ENCODE assay signal across 8 cellular contexts in genomic region chr1:197331565-197331964, GRCh38.
"Had no signal": no experiment of that assay in that cellular context is flagged by ENCODE, and none has a peak within 500 bp of the region (broad histone marks: within the 10 kb centered on the region; RNA-seq: fewer than 3 reads in every experiment).

No MANE protein-coding gene starts in this region.

- FAIRE-seq: H1, H54, HTR-8/SVneo had no signal

- H3K4me2 ChIP-seq: GM23338, KMS-11 had no signal

- DNase-seq: H9, HCEC 1CT, KBM-7 had no signal

- H3K27ac ChIP-seq: KMS-11 had no signal

- H2AFZ ChIP-seq: GM23338 had no signal

- H3K9ac ChIP-seq: KMS-11 had no signal

- H3K4me3 ChIP-seq: GM23338 had no signal

- ATAC-seq: GM23338 had no signal
